In genomic region chr1:96362623-96363022, GRCh38 we compare ENCODE assay signal across 8 cellular contexts.
DNase-seq lines count a peak whose midpoint lies in the region; ATAC-seq and TF ChIP-seq lines count a peak whose summit lies in the region.

No MANE protein-coding gene starts in this region.

- no peaks in the 10 kb centered on the region for H3K4me1 Mint-ChIP-seq in CD8-positive, alpha-beta T cell (ENCODE audit: low read depth)

- intact Hi-C loops in CD8-positive, alpha-beta T cell (cut with DNase I, micrococcal nuclease), result no loop called here
- intact Hi-C loops in posterior cingulate gyrus (cut with DNase I), result no loop called here

- peak; percentile 91 for DNase-seq in SKM-1 treated with dmso at 0.1 percent for 144 hours (lab: John Stamatoyannopoulos, UW; ENCODE audit: unreplicated experiment)
- DNase-seq in kidney glomerular epithelial cell (lab: John Stamatoyannopoulos, UW), result peak; percentile 100
- DNase-seq in NCI-H748 treated with DMSO at 0.1 percent for 48 hours (lab: John Stamatoyannopoulos, UW), result no peak
- no peak for DNase-seq in CD8-positive, alpha-beta T cell
- no peak for DNase-seq in posterior cingulate gyrus
- DNase-seq in activated CD4-positive, alpha-beta T cell treated with anti-CD3 and anti-CD28 coated beads, Interleukin-2, amount 50 U/mL, for 4 hours, result no peak

- H3K27ac Mint-ChIP-seq in CD8-positive, alpha-beta T cell, result no peak overlapping the region

- TF ChIP-seq POLR2A in GM18505 (IDR thresholded peaks at IDR 0.05; ENCODE audit: borderline replicate concordance, extremely low read depth, insufficient read depth, insufficient read length), result no peak

- H3K4me1 ChIP-seq in CD8-positive, alpha-beta T cell (ENCODE audit: insufficient read depth, low read length), result no peaks in the 10 kb centered on the region

- ATAC-seq in GM18505 (IDR thresholded peaks at IDR 0.05; ENCODE audit: unreplicated experiment) (peak; percentile 59), HG03097 (IDR thresholded peaks at IDR 0.05; ENCODE audit: low FRiP score, unreplicated experiment) (peak; percentile 87)
- ATAC-seq in CD8-positive, alpha-beta T cell, result no peak

- no peaks in the 10 kb centered on the region for H3K36me3 ChIP-seq in CD8-positive, alpha-beta T cell (ENCODE audit: insufficient read depth, low read length)

- CTCF ChIA-PET in CD8-positive, alpha-beta T cell (lab: Charles Lee), result no interaction called here

- H3K9me3 Mint-ChIP-seq in CD8-positive, alpha-beta T cell, result no peaks in the 10 kb centered on the region

- no peaks in the 10 kb centered on the region for H3K36me3 Mint-ChIP-seq in CD8-positive, alpha-beta T cell

- H3K27me3 ChIP-seq in CD8-positive, alpha-beta T cell (ENCODE audit: insufficient read depth, low read length), result no peaks in the 10 kb centered on the region

- no peaks in the 10 kb centered on the region for H3K9me3 ChIP-seq in CD8-positive, alpha-beta T cell (ENCODE audit: low read length)

- TF ChIP-seq CTCF in CD8-positive, alpha-beta T cell (IDR thresholded peaks at IDR 0.05), result no peak

- no peak overlapping the region for H3K4me3 ChIP-seq in CD8-positive, alpha-beta T cell (ENCODE audit: low read depth, low read length)

- POLR2A ChIA-PET in CD8-positive, alpha-beta T cell (lab: Charles Lee), result no interaction called here

- no peaks in the 10 kb centered on the region for H3K27me3 Mint-ChIP-seq in CD8-positive, alpha-beta T cell (ENCODE audit: low read depth)

- H3K27ac ChIP-seq in CD8-positive, alpha-beta T cell (ENCODE audit: low read depth, low read length), result no peak overlapping the region

- H3K4me3 Mint-ChIP-seq in CD8-positive, alpha-beta T cell, result no peak overlapping the region

Comparison
In these comparisons a context has a peak if more than half of its experiments do, and no peak if none do; other contexts are left out.
1. DNase-seq: peak in SKM-1 treated with dmso at 0.1 percent for 144 hours (single experiment) and kidney glomerular epithelial cell (single experiment); none in NCI-H748 treated with DMSO at 0.1 percent for 48 hours (single experiment), CD8-positive, alpha-beta T cell (0 of 7), posterior cingulate gyrus (0 of 10) and activated CD4-positive, alpha-beta T cell treated with anti-CD3 and anti-CD28 coated beads, Interleukin-2, amount 50 U/mL, for 4 hours (0 of 2).